Comparison of ENCODE assay signal across 1 cellular context in genomic region chr14:67270933-67271332, GRCh38.
TF ChIP-seq lines count a peak whose summit lies in the region.

No MANE protein-coding gene starts in this region.

TF ChIP-seq in GM23338, 12 proteins besides CTCF, POLR2A, EP300 and RAD21 (continued from another document):
- no peak for TF ChIP-seq ZNF462 (CRISPR knock-in tag; IDR thresholded peaks at IDR 0.05)
- no peak for TF ChIP-seq EZH2 (IDR thresholded peaks at IDR 0.05; ENCODE audit: low read depth, unreplicated experiment)
- TF ChIP-seq ZNF331 (CRISPR knock-in tag; IDR thresholded peaks at IDR 0.05; ENCODE audit: low read depth) = no peak
- no peak for TF ChIP-seq STAT1 (IDR thresholded peaks at IDR 0.05; ENCODE audit: unreplicated experiment)
TF ChIP-seq in GM23338: peak in this region for 0.
